ENCODE assay signal across 8 cellular contexts in the genomic region with DNA sequence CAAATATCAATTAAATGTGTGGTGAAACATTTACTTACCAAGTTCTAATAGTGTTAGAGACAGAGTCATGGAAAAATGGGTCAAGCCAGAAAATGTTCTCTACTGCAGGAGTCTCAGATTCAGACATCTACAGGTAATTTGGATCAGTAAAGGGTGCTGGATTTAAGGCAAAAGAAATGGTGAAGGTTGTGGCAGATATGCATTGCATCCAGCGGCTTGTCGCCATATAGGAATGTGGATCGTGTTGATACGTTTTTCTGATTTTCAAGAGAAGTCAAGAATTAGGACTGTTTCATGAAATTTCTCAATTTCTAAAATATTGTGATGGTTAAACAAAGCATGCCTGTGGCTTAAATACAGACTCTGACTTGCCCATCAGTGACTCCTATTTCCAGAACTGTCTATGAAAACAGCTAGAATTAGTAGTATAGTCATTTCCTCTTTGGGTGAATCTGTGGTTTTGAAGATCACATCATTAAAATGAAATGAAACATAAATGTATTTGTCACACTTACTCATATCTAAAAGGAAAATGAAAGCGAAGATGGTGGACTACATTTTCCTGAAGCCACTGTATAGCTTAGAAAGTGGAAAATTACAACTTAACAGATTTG.
DNase-seq lines count a peak whose midpoint lies in the region; ATAC-seq and TF ChIP-seq lines count a peak whose summit lies in the region.

No MANE protein-coding gene starts in this region.

- H3K4me2 ChIP-seq in OCI-LY3 (ENCODE audit: low read length): peak overlapping the region; percentile 63

- H3K4me3 ChIP-seq in OCI-LY3 (ENCODE audit: low read length) (0 out of 2 replicates have a peak overlapping the region, but pooled peaks have one; percentile 18), left lung (no peak overlapping the region), coronary artery (no peak overlapping the region), mucosa of descending colon (no peak overlapping the region)

- POLR2A ChIA-PET in HEK293T (lab: Yijun Ruan, JAX): no interaction called here

- no peaks in the 10 kb centered on the region for H4K20me1 ChIP-seq in OCI-LY3 (ENCODE audit: insufficient read depth, low read length)

- intact Hi-C loops in left lung (cut with DNase I) (no loop called here), mucosa of descending colon (cut with DNase I, micrococcal nuclease) (no loop called here)

- H3K27me3 ChIP-seq in OCI-LY3 (ENCODE audit: low read depth, low read length): 0 out of 2 replicates have a peak, but pooled peaks cover 3% of the 10 kb centered on the region
- no peaks in the 10 kb centered on the region for H3K27me3 ChIP-seq in left lung

- DNase-seq in left lung (no peak), coronary artery (ENCODE audit: low spot score) (no peak), mucosa of descending colon (no peak), HEK293T (ENCODE audit: extremely low spot score) (no peak)
- DNase-seq in activated CD8-positive, alpha-beta memory T cell treated with anti-CD3 and anti-CD28 coated beads, Interleukin-2, amount 50 U/mL, for 4 hours: no peak

- CTCF ChIA-PET in HEK293T (lab: Yijun Ruan, JAX): no interaction called here

- TF ChIP-seq CTCF in OCI-LY3 (IDR thresholded peaks at IDR 0.05; ENCODE audit: low read depth, low read length) (no peak), left lung (IDR thresholded peaks at IDR 0.05) (no peak), coronary artery (IDR thresholded peaks at IDR 0.05) (no peak), mucosa of descending colon (IDR thresholded peaks at IDR 0.05) (no peak)

- no peaks in the 10 kb centered on the region for H3K9me3 ChIP-seq in OCI-LY3 (ENCODE audit: insufficient read depth, low read length)
- H3K9me3 ChIP-seq in left lung: no peaks in the 10 kb centered on the region
- H3K9me3 ChIP-seq in mucosa of descending colon: no peaks in the 10 kb centered on the region

- peak; percentile 98 for ATAC-seq in GM18868 (IDR thresholded peaks at IDR 0.05; ENCODE audit: unreplicated experiment)
- ATAC-seq in HG02759 (IDR thresholded peaks at IDR 0.05; ENCODE audit: unreplicated experiment): peak; percentile 85
- peak; percentile 42 for ATAC-seq in left lung
- ATAC-seq in mucosa of descending colon: no peak

- no peak overlapping the region for H2AFZ ChIP-seq in OCI-LY3 (ENCODE audit: low read depth, low read length)

- H3K79me2 ChIP-seq in OCI-LY3 (ENCODE audit: low read length): no peaks in the 10 kb centered on the region

- no peak overlapping the region for H3K27ac ChIP-seq in OCI-LY3 (ENCODE audit: low read length)
- H3K27ac ChIP-seq in left lung: no peak overlapping the region
- no peak overlapping the region for H3K27ac ChIP-seq in coronary artery

- H3K4me1 ChIP-seq in OCI-LY3 (ENCODE audit: low read length) (peaks cover 18% of the 10 kb centered on the region), left lung (no peaks in the 10 kb centered on the region), mucosa of descending colon (ENCODE audit: low read depth) (no peaks in the 10 kb centered on the region)

- H3K36me3 ChIP-seq in OCI-LY3 (replicated peaks; ENCODE audit: low read depth, low read length): no peaks in the 10 kb centered on the region
- no peaks in the 10 kb centered on the region for H3K36me3 ChIP-seq in left lung
- H3K36me3 ChIP-seq in mucosa of descending colon (ENCODE audit: low read depth): no peaks in the 10 kb centered on the region

- no peak overlapping the region for H3K9ac ChIP-seq in OCI-LY3 (ENCODE audit: low read length)

TF ChIP-seq in HEK293T, 16 proteins besides CTCF, POLR2A, EP300 and RAD21:
- TF ChIP-seq FOXK2 (IDR thresholded peaks at IDR 0.05) (no peak), FOXM1 (IDR thresholded peaks at IDR 0.05; ENCODE audit: borderline replicate concordance) (no peak), TARDBP (IDR thresholded peaks at IDR 0.05) (no peak)
